8 cellular contexts compared by ENCODE assay signal in the genomic region with DNA sequence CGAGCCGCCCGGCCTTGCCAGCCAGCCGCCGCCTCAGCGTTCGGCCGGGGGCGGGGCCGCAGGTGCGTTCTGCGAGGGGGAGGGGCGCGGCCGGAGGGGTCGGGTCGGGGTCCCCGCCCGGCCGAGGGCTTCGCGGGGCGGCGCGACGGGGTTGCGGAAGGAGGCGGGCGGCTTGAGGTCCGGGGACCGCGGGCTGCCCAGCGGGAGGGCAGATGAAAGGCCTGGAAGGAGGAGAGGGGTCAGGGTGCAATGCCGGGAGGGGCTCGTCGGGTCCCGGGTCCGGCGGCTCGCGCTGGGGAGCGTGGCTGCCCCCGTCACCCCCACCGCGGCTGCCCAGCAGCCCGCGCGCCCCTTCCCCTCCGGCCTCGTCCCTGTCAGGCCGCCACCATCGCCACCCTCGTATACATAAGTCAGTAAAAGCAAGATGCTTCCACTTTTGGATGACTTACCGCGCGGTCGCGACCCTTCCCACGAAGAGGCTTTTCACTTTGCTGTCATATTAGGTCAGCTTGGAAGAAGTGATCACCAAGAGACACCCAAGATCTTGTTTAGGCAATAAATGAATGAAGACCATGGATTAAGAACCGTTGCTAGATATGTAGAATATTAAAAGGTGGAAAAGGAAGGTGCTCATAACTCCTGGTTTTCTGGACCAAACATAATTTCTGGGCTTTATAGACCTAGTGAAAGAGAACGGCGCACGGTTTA. TPM values are rescaled to one million over a fixed set of nuclear protein-coding genes. Genes with fewer than 3 reads are reported as not detected.
DNase-seq lines count a peak whose midpoint lies in the region; ATAC-seq and TF ChIP-seq lines count a peak whose summit lies in the region.

No MANE protein-coding gene starts in this region.

- CTCF ChIA-PET in MCF 10A (lab: Yijun Ruan, JAX): interaction anchor here (0.9 kb wide), 1 partner anchor 26 kb away, joined by 3 read pairs; no protein-coding TSS in a partner anchor

- TF ChIP-seq POLR2A in right lobe of liver (IDR thresholded peaks at IDR 0.05): no peak

- peaks cover 24% of the 10 kb centered on the region for H4K20me1 ChIP-seq in Loucy (ENCODE audit: insufficient read depth, low read length, poor library complexity, severe bottlenecking)

- peak overlapping the region; percentile 84 for H3K4me2 ChIP-seq in Loucy (ENCODE audit: low read depth, low read length, poor library complexity, severe bottlenecking)

- H3K27me3 ChIP-seq in Loucy (ENCODE audit: insufficient read depth, low read length, poor library complexity, severe bottlenecking): peaks cover 15% of the 10 kb centered on the region
- H3K27me3 ChIP-seq in right lobe of liver: no peaks in the 10 kb centered on the region
- H3K27me3 ChIP-seq in thymus (ENCODE audit: control insufficient read depth, insufficient read depth): no peaks in the 10 kb centered on the region

- no peaks in the 10 kb centered on the region for H3K9me2 ChIP-seq in Loucy (replicated peaks; ENCODE audit: low read depth, low read length)

- H3F3A ChIP-seq in Loucy (ENCODE audit: low read depth): no peaks in the 10 kb centered on the region

- H3K9me3 Mint-ChIP-seq in MCF 10A (ENCODE audit: unreplicated experiment): no peaks in the 10 kb centered on the region

- H3K36me3 Mint-ChIP-seq in MCF 10A (ENCODE audit: insufficient read depth, unreplicated experiment): peaks cover 7% of the 10 kb centered on the region

- no peaks in the 10 kb centered on the region for H3K36me3 ChIP-seq in Loucy (ENCODE audit: insufficient read depth, low read length)
- H3K36me3 ChIP-seq in right lobe of liver: no peaks in the 10 kb centered on the region
- H3K36me3 ChIP-seq in thymus (ENCODE audit: control insufficient read depth, insufficient read depth): no peaks in the 10 kb centered on the region

- H3K9ac ChIP-seq in Loucy (ENCODE audit: low read depth, low read length, poor library complexity, severe bottlenecking): peak overlapping the region; percentile 99

- TF ChIP-seq CTCF in Loucy (conservative IDR thresholded peaks at IDR 0.05; ENCODE audit: low read length) (no peak), MCF 10A (IDR thresholded peaks at IDR 0.05; ENCODE audit: unreplicated experiment) (no peak), right lobe of liver (IDR thresholded peaks at IDR 0.05) (no peak)

- H3K27me3 Mint-ChIP-seq in MCF 10A (ENCODE audit: insufficient read depth, unreplicated experiment): no peaks in the 10 kb centered on the region

- peaks cover 18% of the 10 kb centered on the region for H3K4me1 Mint-ChIP-seq in MCF 10A (ENCODE audit: insufficient read depth, unreplicated experiment)

- H3K27ac ChIP-seq in right lobe of liver (peak overlapping the region; percentile 97 to 100 (median 99)), thymus (ENCODE audit: low read depth) (peak overlapping the region; percentile 93)

- H3K4me1 ChIP-seq in Loucy (ENCODE audit: insufficient read depth, low read length, poor library complexity, severe bottlenecking) (peaks cover 20% of the 10 kb centered on the region), right lobe of liver (peaks cover 0 to 11% (median 4%) of the 10 kb centered on the region in 4 donors), thymus (ENCODE audit: control insufficient read depth, insufficient read depth, low read length) (peaks cover 4% of the 10 kb centered on the region)

- POLR2A ChIA-PET in MCF 10A (lab: Yijun Ruan, JAX): interaction anchor here (0.9 to 1.7 kb wide), 6 partner anchors 13 to 264 kb away, joined by 3 to 23 read pairs (median 3); no protein-coding TSS in a partner anchor

- intact Hi-C loops in MCF 10A (cut with micrococcal nuclease): loop anchor here (2.0 kb wide), 1 partner anchor 53 kb away; no protein-coding TSS in a partner anchor
- intact Hi-C loops in right lobe of liver (cut with DNase I): no loop called here

- WGBS in right lobe of liver (ENCODE audit: insufficient coverage, low coverage, low lambda C conversion rate, missing lambda C conversion rate): 0% methylated on average over 19 of the region's 63 CpGs
- WGBS in thymus: 2% methylated on average over 63 of the region's 63 CpGs

- H3K4me3 ChIP-seq in GM08714 (ENCODE audit: low read length) (peak overlapping the region; percentile 99), Loucy (ENCODE audit: low read length, poor library complexity, severe bottlenecking) (peak overlapping the region; percentile 99), right lobe of liver (peak overlapping the region; percentile 84 to 94 (median 85)), thymus (ENCODE audit: low read length) (peak overlapping the region; percentile 68)

- H3K9me3 ChIP-seq in Loucy (ENCODE audit: insufficient read depth, low read depth, low read length) (no peaks in the 10 kb centered on the region), right lobe of liver (no peaks in the 10 kb centered on the region), thymus (ENCODE audit: control insufficient read depth) (no peaks in the 10 kb centered on the region)

- peaks cover 72% of the 10 kb centered on the region for H3K79me2 ChIP-seq in Loucy (ENCODE audit: insufficient read depth, low read length)

- H2AFZ ChIP-seq in Loucy (ENCODE audit: low read length): peak overlapping the region; percentile 46; the same call in 1 of the 2 replicates

- ATAC-seq in GM21825 (IDR thresholded peaks at IDR 0.05; ENCODE audit: unreplicated experiment) (peak; percentile 6), right lobe of liver (peak in 3 of 4 donors; percentile 1 to 8 (median 5))

- DNase-seq in MCF 10A (ENCODE audit: unreplicated experiment) (peak; percentile 42), right lobe of liver (no peak), germinal center (ENCODE audit: low spot score) (no peak), ureter (ENCODE audit: low spot score) (no peak)

- peak overlapping the region; percentile 96 for H3K4me3 Mint-ChIP-seq in MCF 10A (ENCODE audit: unreplicated experiment)

- peak overlapping the region; percentile 96 for H3K27ac Mint-ChIP-seq in MCF 10A (ENCODE audit: low read depth, unreplicated experiment)

- BruUV-seq in MCF 10A (replicated peaks; lab: Mats Ljungman, UMichigan): no TSS peak

RNA-seq across cellular contexts. Expression of gene ANP32A, which starts 0.6 kb away (rescaled TPM):
- total RNA-seq in MCF 10A (2022): 150 and 159 TPM in 2 replicates
- 10 to 100 TPM; 39.9 to 66.6 (median 49.0) TPM for total RNA-seq in right lobe of liver
- polyA plus RNA-seq in thymus: 115 TPM
- total RNA-seq in ureter: 169 TPM
